In the genomic region with DNA sequence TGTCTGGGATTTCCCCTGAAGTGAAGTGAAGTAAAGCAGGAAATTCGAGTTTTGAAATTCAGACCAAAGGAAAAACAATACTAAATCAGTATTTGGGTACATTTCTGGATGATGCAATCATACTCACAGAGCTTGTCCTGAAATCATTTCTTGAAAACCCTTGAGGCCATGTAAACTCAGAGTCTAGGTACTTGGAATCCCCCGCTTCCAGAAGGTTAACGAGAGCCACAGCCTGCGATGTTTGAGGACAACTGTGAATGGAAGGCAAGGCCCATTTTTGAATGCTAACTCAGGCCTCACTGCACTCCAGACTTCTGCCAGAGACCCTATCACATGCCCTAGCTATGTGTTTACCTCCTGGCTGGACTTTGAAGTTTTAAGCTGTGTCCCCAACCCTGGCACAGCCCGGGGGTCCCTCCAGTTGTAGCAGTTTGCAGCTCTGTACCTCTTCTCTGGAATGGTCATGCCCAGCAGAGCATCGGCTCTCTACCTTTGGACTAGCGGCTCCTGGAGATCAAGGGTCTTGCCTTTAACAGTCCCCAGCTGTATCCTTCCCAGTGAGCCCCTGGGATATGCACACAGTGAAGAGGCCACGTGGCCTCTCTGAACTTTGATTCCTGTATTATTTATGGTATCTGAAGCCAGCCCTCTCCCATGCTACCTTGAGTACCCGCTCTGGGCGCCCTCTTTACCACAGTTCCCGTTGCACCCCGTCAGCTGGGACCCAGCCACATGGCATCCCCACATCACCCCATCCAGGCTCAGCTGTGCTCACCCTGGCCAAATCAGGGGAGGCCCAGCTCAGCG, we compare ENCODE assay signal across 8 cellular contexts. TPM values are rescaled to one million over a fixed set of nuclear protein-coding genes. Genes with fewer than 3 reads are reported as not detected.
DNase-seq lines count a peak whose midpoint lies in the region; ATAC-seq, FAIRE-seq and TF ChIP-seq lines count a peak whose summit lies in the region.

No MANE protein-coding gene starts in this region.

- H3K27ac Mint-ChIP-seq in osteocyte (ENCODE audit: unreplicated experiment): peak overlapping the region; percentile 99

- no peak for FAIRE-seq in HTR-8/SVneo (lab: Jason Lieb, UNC)

- peak overlapping the region; percentile 71 to 100 (median 84) for H3K27ac ChIP-seq in Peyer's patch

- peaks cover 16 to 85% (median 18%) of the 10 kb centered on the region in 4 donors for H3K4me1 ChIP-seq in Peyer's patch

- no peaks in the 10 kb centered on the region for H3K27me3 ChIP-seq in Peyer's patch

- no peaks in the 10 kb centered on the region for H3K9me3 ChIP-seq in Peyer's patch

- peak in 1 of 2 donors; percentile 31 for TF ChIP-seq POLR2A in Peyer's patch (IDR thresholded peaks at IDR 0.05)

- ATAC-seq in esophagus mucosa: peak; percentile 33
- no peak for ATAC-seq in HG03378 (IDR thresholded peaks at IDR 0.05; ENCODE audit: unreplicated experiment)

- H3K36me3 ChIP-seq in Peyer's patch: no peaks in the 10 kb centered on the region

- TF ChIP-seq CTCF in Peyer's patch (IDR thresholded peaks at IDR 0.05): no peak
- no peak for TF ChIP-seq CTCF in osteocyte (IDR thresholded peaks at IDR 0.05)

- H3K4me3 Mint-ChIP-seq in osteocyte (ENCODE audit: unreplicated experiment): peak overlapping the region; percentile 49

- H3K4me1 Mint-ChIP-seq in osteocyte (ENCODE audit: unreplicated experiment): peaks cover 67% of the 10 kb centered on the region

- H3K9me3 Mint-ChIP-seq in osteocyte (ENCODE audit: unreplicated experiment): no peaks in the 10 kb centered on the region

- peak overlapping the region in 2 of 4 donors; percentile 2 to 13 for H3K4me3 ChIP-seq in Peyer's patch

- no peaks in the 10 kb centered on the region for H3K36me3 Mint-ChIP-seq in osteocyte (ENCODE audit: unreplicated experiment)

- DNase-seq in DMS79 treated with DMSO at 0.1 percent for 48 hours (lab: John Stamatoyannopoulos, UW) (peak; percentile 67), Peyer's patch (peak in 2 of 3 donors; percentile 75), osteocyte (ENCODE audit: extremely low spot score, unreplicated experiment) (no peak), DMS 273 (lab: John Stamatoyannopoulos, UW; ENCODE audit: unreplicated experiment) (no peak), HTR-8/SVneo (ENCODE audit: insufficient read length, low spot score) (no peak)
- DNase-seq in stimulated activated CD4-positive, alpha-beta T cell treated with anti-CD3 and anti-CD28 coated beads, Interleukin-15, amount 100 ng/mL, for 24 hours: no peak

- H3K27me3 Mint-ChIP-seq in osteocyte (ENCODE audit: unreplicated experiment): no peaks in the 10 kb centered on the region

RNA-seq across cellular contexts. Expression of a gene that starts 5.6 kb away (rescaled TPM):
- total RNA-seq in Peyer's patch (1,000 to 10,000 TPM; 3,399 to 5,471 (median 4,336) TPM), esophagus mucosa (911 TPM), osteocyte (2,993 and 3,020 TPM in 2 replicates)

RNA-seq across cellular contexts. Expression of a gene that starts 22.8 kb away (rescaled TPM):
- total RNA-seq in Peyer's patch: 1 to 10 TPM in 3 of 4 donors, under 1 TPM in 1; 0.47 to 4.1 (median 2.3) TPM
- total RNA-seq in esophagus mucosa: 0.44 TPM
- total RNA-seq in osteocyte: 0.81 and 2.0 TPM in 2 replicates

RNA-seq across cellular contexts. Expression of a gene that starts 55.6 kb away (rescaled TPM):
- total RNA-seq in Peyer's patch (10 to 100 TPM in 1 of 4 donors, 1 to 10 TPM in 3; 1.1 to 28.1 (median 5.7) TPM), esophagus mucosa (0.88 TPM), osteocyte (44.2 and 49.2 TPM in 2 replicates)

Comparison
In these comparisons a context has a peak if more than half of its experiments do, and no peak if none do; other contexts are left out.
1. DNase-seq: peak in DMS79 treated with DMSO at 0.1 percent for 48 hours (single experiment) and Peyer's patch (2 of 3); none in osteocyte (single experiment), DMS 273 (single experiment), stimulated activated CD4-positive, alpha-beta T cell treated with anti-CD3 and anti-CD28 coated beads, Interleukin-15, amount 100 ng/mL, for 24 hours (single experiment) and HTR-8/SVneo (single experiment).